In genomic region chr22:44387486-44387885, GRCh38 we compare ENCODE assay signal across 24 cellular contexts.
A peak's percentile ranks its signal among the peaks of the same experiment; 100 is the strongest.
DNase-seq lines count a peak whose midpoint lies in the region; ATAC-seq and TF ChIP-seq lines count a peak whose summit lies in the region.
"Had no signal": no experiment of that assay in that cellular context is flagged by ENCODE, and none has a peak within 500 bp of the region (broad histone marks: within the 10 kb centered on the region; RNA-seq: fewer than 3 reads in every experiment).

No MANE protein-coding gene starts in this region.

- H3K27me3 ChIP-seq in heart left ventricle, result peaks cover 0 to 3% (median 0%) of the 10 kb centered on the region in 9 donors
- H3K27me3 ChIP-seq: BLaER1 treated with 17β-estradiol and CSF1 and Interleukin-3, amounts not matched to agents 10 nM and 100 nM had no signal

- H3K27ac Mint-ChIP-seq in chondrocyte (ENCODE audit: unreplicated experiment) (no peak overlapping the region), HFFc6 (no peak overlapping the region)

- no peak overlapping the region for H3K4me3 ChIP-seq in heart left ventricle
- H3K4me3 ChIP-seq: BLaER1 treated with 17β-estradiol and CSF1 and Interleukin-3, amounts not matched to agents 10 nM and 100 nM had no signal

- ATAC-seq in heart left ventricle (no peak), Right ventricle myocardium inferior (no peak)
- ATAC-seq: Panc1 had no signal

- TF ChIP-seq CTCF in heart left ventricle (IDR thresholded peaks at IDR 0.05), result no peak
- no peak for TF ChIP-seq CTCF in chondrocyte (IDR thresholded peaks at IDR 0.05)
- TF ChIP-seq CTCF in HFFc6 (IDR thresholded peaks at IDR 0.05), result no peak

- H3K4me1 Mint-ChIP-seq in chondrocyte (ENCODE audit: low read depth) (no peaks in the 10 kb centered on the region), HFFc6 (ENCODE audit: low read depth) (no peaks in the 10 kb centered on the region)
- H3K4me1 Mint-ChIP-seq: CD4-positive, alpha-beta memory T cell had no signal

- intact Hi-C loops in heart left ventricle (cut with DNase I), result no loop called here
- intact Hi-C loops in Right ventricle myocardium inferior (cut with DNase I), result no loop called here
- intact Hi-C loops in posterior vena cava (cut with DNase I), result no loop called here

- H3K36me3 ChIP-seq in heart left ventricle, result no peaks in the 10 kb centered on the region
- H3K36me3 ChIP-seq: BLaER1 treated with 17β-estradiol and CSF1 and Interleukin-3, amounts not matched to agents 10 nM and 100 nM had no signal

- H3K9me3 Mint-ChIP-seq in chondrocyte (ENCODE audit: low read depth), result no peaks in the 10 kb centered on the region
- no peaks in the 10 kb centered on the region for H3K9me3 Mint-ChIP-seq in HFFc6
- H3K9me3 Mint-ChIP-seq: CD4-positive, alpha-beta memory T cell had no signal

- no peak overlapping the region for H3K4me3 Mint-ChIP-seq in chondrocyte (ENCODE audit: unreplicated experiment)
- no peak overlapping the region for H3K4me3 Mint-ChIP-seq in HFFc6
- H3K4me3 Mint-ChIP-seq: CD4-positive, alpha-beta memory T cell had no signal

- H3K4me1 ChIP-seq in heart left ventricle, result no peaks in the 10 kb centered on the region

- H3K27ac ChIP-seq in heart left ventricle, result no peak overlapping the region
- H3K27ac ChIP-seq: BLaER1 treated with 17β-estradiol and CSF1 and Interleukin-3, amounts not matched to agents 10 nM and 100 nM; HL-60; RWPE1 had no signal

- peak in 3 of 5 donors; percentile 1 to 21 (median 14) for DNase-seq in heart left ventricle
- DNase-seq in Right ventricle myocardium inferior (ENCODE audit: missing footprints), result no peak
- DNase-seq in chondrocyte (ENCODE audit: low spot score), result peak; percentile 48
- DNase-seq in posterior vena cava (ENCODE audit: low spot score), result peak; percentile 57
- no peak for DNase-seq in activated T-cell treated with anti-CD3 and anti-CD28 coated beads for 4 hours
- no peak for DNase-seq in activated effector memory CD4-positive, alpha-beta T cell treated with Interleukin-2 at 50 U/mL for 16 hours
- DNase-seq in HFFc6, result no peak
- DNase-seq: AML-193; CD4-positive, alpha-beta memory T cell; COR-L47; DMS53; Karpas-422; NCI-H1092; NCI-H1417 treated with DMSO at 0.1 percent for 48 hours; NCI-H1694 treated with DMSO at 0.1 percent for 48 hours; NCI-H2081 treated with DMSO at 0.1 percent for 48 hours; NCI-H2171; NCI-H226; NCI-H510A; NCI-H69 had no signal

- WGBS in heart left ventricle, 4 donors, result 79 to 88% (median 86%) methylated on average over 10 of the region's 10 CpGs

- no peak for TF ChIP-seq POLR2A in heart left ventricle (IDR thresholded peaks at IDR 0.05)

- H3K27me3 Mint-ChIP-seq in chondrocyte (ENCODE audit: low read depth) (peaks cover 56% of the 10 kb centered on the region), HFFc6 (ENCODE audit: insufficient read depth) (peaks cover 44% of the 10 kb centered on the region)

- H3K36me3 Mint-ChIP-seq in chondrocyte (ENCODE audit: low read depth) (peaks cover 1% of the 10 kb centered on the region), HFFc6 (ENCODE audit: low read depth) (no peaks in the 10 kb centered on the region)
- H3K36me3 Mint-ChIP-seq: CD4-positive, alpha-beta memory T cell had no signal

- H3K9me3 ChIP-seq in heart left ventricle, result no peaks in the 10 kb centered on the region
- H3K9me3 ChIP-seq: BLaER1 treated with 17β-estradiol and CSF1 and Interleukin-3, amounts not matched to agents 10 nM and 100 nM had no signal

Comparison
In these comparisons a context has a peak if more than half of its experiments do, and no peak if none do; other contexts are left out.
1. DNase-seq: peak in heart left ventricle (3 of 5), chondrocyte (single experiment) and posterior vena cava (single experiment); none in Right ventricle myocardium inferior (single experiment), activated T-cell treated with anti-CD3 and anti-CD28 coated beads for 4 hours (single experiment), activated effector memory CD4-positive, alpha-beta T cell treated with Interleukin-2 at 50 U/mL for 16 hours (single experiment) and HFFc6 (single experiment).